9 cellular contexts compared by ENCODE assay signal in genomic region chr15:43794269-43795037, GRCh38. TPM values are rescaled to one million over a fixed set of nuclear protein-coding genes. Genes with fewer than 3 reads are reported as not detected.
DNase-seq lines count a peak whose midpoint lies in the region; ATAC-seq and TF ChIP-seq lines count a peak whose summit lies in the region.
"Had no signal": no experiment of that assay in that cellular context is flagged by ENCODE, and none has a peak within 500 bp of the region (broad histone marks: within the 10 kb centered on the region; RNA-seq: fewer than 3 reads in every experiment).

No MANE protein-coding gene starts in this region.

- intact Hi-C loops in activated naive CD4-positive, alpha-beta T cell treated with anti-CD3 and anti-CD28 coated beads for 36 hours (cut with micrococcal nuclease), result no loop called here
- intact Hi-C loops in thyroid gland (cut with DNase I), result no loop called here
- intact Hi-C loops in posterior vena cava (cut with DNase I), result no loop called here

- H3K36me3 ChIP-seq in thyroid gland, result peaks cover 16 to 19% of the 10 kb centered on the region in 2 donors

- WGBS in thyroid gland, 2 donors, result 83 to 86% methylated on average over 9 of the region's 9 CpGs

- no peak for TF ChIP-seq CTCF in thyroid gland (IDR thresholded peaks at IDR 0.05)

- TF ChIP-seq POLR2A in thyroid gland (IDR thresholded peaks at IDR 0.05), result no peak

- peak overlapping the region in 2 of 3 donors; percentile 4 to 92 for H3K27ac ChIP-seq in thyroid gland

- peak overlapping the region; percentile 90 for H3K4me3 Mint-ChIP-seq in activated naive CD4-positive, alpha-beta T cell treated with anti-CD3 and anti-CD28 coated beads for 36 hours
- peak overlapping the region; percentile 93 for H3K4me3 Mint-ChIP-seq in activated naive CD8-positive, alpha-beta T cell
- H3K4me3 Mint-ChIP-seq in immature natural killer cell, result peak overlapping the region; percentile 97 to 99 (median 98)

- CTCF ChIA-PET in activated naive CD4-positive, alpha-beta T cell treated with anti-CD3 and anti-CD28 coated beads for 36 hours (lab: Charles Lee), result interaction anchor here (3.5 kb wide), 1 partner anchor 18 kb away, joined by 17 read pairs; the partner anchor contains the start of gene ELL3

- H3K4me3 ChIP-seq in thyroid gland (replicated peaks in 1 of 3), result no peak overlapping the region

- no peak for DNase-seq in activated naive CD4-positive, alpha-beta T cell treated with anti-CD3 and anti-CD28 coated beads for 36 hours
- no peak for DNase-seq in activated naive CD4-positive, alpha-beta T cell treated with Interleukin-2 at 50 U/mL for 16 hours
- DNase-seq in immature natural killer cell (no peak), thyroid gland (no peak), posterior vena cava (ENCODE audit: low spot score) (no peak), GDM1 (lab: John Stamatoyannopoulos, UW) (no peak)
- DNase-seq: DMS153 had no signal

- peaks cover 56% of the 10 kb centered on the region for H3K4me1 Mint-ChIP-seq in activated naive CD4-positive, alpha-beta T cell treated with anti-CD3 and anti-CD28 coated beads for 36 hours (ENCODE audit: low read depth)
- H3K4me1 Mint-ChIP-seq in activated naive CD8-positive, alpha-beta T cell (ENCODE audit: low read depth), result peaks cover 49% of the 10 kb centered on the region
- H3K4me1 Mint-ChIP-seq in immature natural killer cell, result peaks cover 61 to 65% of the 10 kb centered on the region in 2 donors

- H3K9me3 Mint-ChIP-seq in activated naive CD4-positive, alpha-beta T cell treated with anti-CD3 and anti-CD28 coated beads for 36 hours, result no peaks in the 10 kb centered on the region
- no peaks in the 10 kb centered on the region for H3K9me3 Mint-ChIP-seq in activated naive CD8-positive, alpha-beta T cell (ENCODE audit: low read depth)
- H3K9me3 Mint-ChIP-seq in immature natural killer cell, result no peaks in the 10 kb centered on the region

- peak overlapping the region; percentile 92 for H3K27ac Mint-ChIP-seq in activated naive CD4-positive, alpha-beta T cell treated with anti-CD3 and anti-CD28 coated beads for 36 hours
- H3K27ac Mint-ChIP-seq in activated naive CD8-positive, alpha-beta T cell, result peak overlapping the region; percentile 84
- H3K27ac Mint-ChIP-seq in immature natural killer cell, result peak overlapping the region; percentile 98 to 99 (median 98)

- H3K9me3 ChIP-seq in thyroid gland, result no peaks in the 10 kb centered on the region

- peaks cover 62% of the 10 kb centered on the region for H3K36me3 Mint-ChIP-seq in activated naive CD4-positive, alpha-beta T cell treated with anti-CD3 and anti-CD28 coated beads for 36 hours (ENCODE audit: low read depth)
- H3K36me3 Mint-ChIP-seq in activated naive CD8-positive, alpha-beta T cell, result peaks cover 11% of the 10 kb centered on the region
- peaks cover 10 to 20% (median 15%) of the 10 kb centered on the region in 3 donors for H3K36me3 Mint-ChIP-seq in immature natural killer cell

- no peaks in the 10 kb centered on the region for H3K27me3 Mint-ChIP-seq in activated naive CD4-positive, alpha-beta T cell treated with anti-CD3 and anti-CD28 coated beads for 36 hours (ENCODE audit: low read depth)
- no peaks in the 10 kb centered on the region for H3K27me3 Mint-ChIP-seq in activated naive CD8-positive, alpha-beta T cell
- H3K27me3 Mint-ChIP-seq in immature natural killer cell (ENCODE audit: low read depth in 3 of 3), result peaks cover 9 to 24% (median 13%) of the 10 kb centered on the region in 3 donors

- peaks cover 23 to 46% of the 10 kb centered on the region in 2 donors for H3K4me1 ChIP-seq in thyroid gland

- no peak for ATAC-seq in GM21423 (IDR thresholded peaks at IDR 0.05; ENCODE audit: unreplicated experiment)

- no peaks in the 10 kb centered on the region for H3K27me3 ChIP-seq in thyroid gland

RNA-seq across cellular contexts. Expression of gene SERF2, which starts 2.3 kb away (rescaled TPM):
- total RNA-seq in activated naive CD4-positive, alpha-beta T cell treated with anti-CD3 and anti-CD28 coated beads for 36 hours, result 100 to 1,000 TPM; 781 to 808 TPM
- 1,000 to 10,000 TPM; 1,924 to 3,752 (median 2,420) TPM for polyA plus RNA-seq in immature natural killer cell
- total RNA-seq in thyroid gland, result 1,000 to 10,000 TPM in 2 of 4 donors, 100 to 1,000 TPM in 2; 331 to 1,163 (median 700) TPM
- 100 to 1,000 TPM; 618 to 766 TPM for total RNA-seq in posterior vena cava

RNA-seq across cellular contexts. Expression of gene SERINC4, which starts 5.6 kb away (rescaled TPM):
- total RNA-seq in activated naive CD4-positive, alpha-beta T cell treated with anti-CD3 and anti-CD28 coated beads for 36 hours, result under 1 TPM; 0.14 to 0.15 TPM
- polyA plus RNA-seq in immature natural killer cell, result 1 to 10 TPM in 2 of 3 donors, under 1 TPM in 1; 0.72 to 3.4 (median 1.3) TPM
- total RNA-seq in thyroid gland (under 1 TPM in 1 of 4 donors, not detected in 3; 0.33 TPM), posterior vena cava (not detected)

RNA-seq across cellular contexts. Expression of gene HYPK, which starts 5.9 kb away (rescaled TPM):
- total RNA-seq in activated naive CD4-positive, alpha-beta T cell treated with anti-CD3 and anti-CD28 coated beads for 36 hours, result 10 to 100 TPM; 19.6 to 21.1 TPM
- 10 to 100 TPM in 2 of 3 donors, 1 to 10 TPM in 1; 4.1 to 20.3 (median 10.0) TPM for polyA plus RNA-seq in immature natural killer cell
- total RNA-seq in thyroid gland, result 10 to 100 TPM; 11.6 to 23.4 (median 12.5) TPM
- 10 to 100 TPM; 11.3 to 11.9 TPM for total RNA-seq in posterior vena cava

RNA-seq across cellular contexts. Expression of gene ELL3, which starts 17.7 kb away (rescaled TPM):
- 1 to 10 TPM; 1.0 to 1.2 TPM for total RNA-seq in activated naive CD4-positive, alpha-beta T cell treated with anti-CD3 and anti-CD28 coated beads for 36 hours
- 1 to 10 TPM in 1 of 3 donors, under 1 TPM in 1, not detected in 1; 0.78 to 1.4 TPM for polyA plus RNA-seq in immature natural killer cell
- total RNA-seq in thyroid gland (10 to 100 TPM in 1 of 4 donors, 1 to 10 TPM in 3; 2.1 to 11.4 (median 5.3) TPM), posterior vena cava (1 to 10 TPM; 2.2 TPM)

RNA-seq across cellular contexts. Expression of gene MFAP1, which starts 30.0 kb away (rescaled TPM):
- 10 to 100 TPM; 28.5 to 28.7 TPM for total RNA-seq in activated naive CD4-positive, alpha-beta T cell treated with anti-CD3 and anti-CD28 coated beads for 36 hours
- 10 to 100 TPM in 2 of 3 donors, 1 to 10 TPM in 1; 6.7 to 21.3 (median 10.4) TPM for polyA plus RNA-seq in immature natural killer cell
- 10 to 100 TPM; 20.4 to 24.5 (median 22.7) TPM for total RNA-seq in thyroid gland
- 10 to 100 TPM; 16.6 to 17.7 TPM for total RNA-seq in posterior vena cava
